21 cellular contexts compared by ENCODE assay signal in the genomic region with DNA sequence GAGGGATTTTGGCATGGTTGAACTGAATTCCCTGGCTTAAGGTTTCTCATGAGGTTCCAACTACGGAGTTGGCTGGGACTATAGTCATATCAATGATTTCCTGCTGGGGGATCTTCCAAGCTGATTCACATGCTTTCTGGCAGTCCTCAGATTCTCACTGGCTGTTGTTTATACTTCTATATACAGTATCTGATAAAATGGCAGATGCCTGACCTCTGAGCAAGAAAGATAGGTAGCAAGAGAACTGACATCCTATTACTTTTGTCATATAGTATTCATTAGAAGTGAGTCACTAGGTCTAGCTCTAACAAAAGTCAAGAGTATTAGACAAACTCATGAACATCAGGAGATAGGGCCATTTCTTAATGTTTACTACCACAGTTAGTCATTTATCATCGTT.
A peak's percentile ranks its signal among the peaks of the same experiment; 100 is the strongest.
DNase-seq lines count a peak whose midpoint lies in the region; ATAC-seq, FAIRE-seq and TF ChIP-seq lines count a peak whose summit lies in the region.
"Had no signal": no experiment of that assay in that cellular context is flagged by ENCODE, and none has a peak within 500 bp of the region (broad histone marks: within the 10 kb centered on the region; RNA-seq: fewer than 3 reads in every experiment).

No MANE protein-coding gene starts in this region.

- no TSS peak for BruUV-seq in IMR-90 (replicated peaks; lab: Mats Ljungman, UMichigan)

- no peak for TF ChIP-seq RAD21 in IMR-90 (IDR thresholded peaks at IDR 0.05; ENCODE audit: low read length)

- no peak overlapping the region for H3K56ac ChIP-seq in IMR-90 (ENCODE audit: extremely low read depth, insufficient read depth, low read length)

- no peaks in the 10 kb centered on the region for H4K20me1 ChIP-seq in IMR-90 (ENCODE audit: insufficient read depth, low read length)

- intact Hi-C loops in IMR-90 (cut with micrococcal nuclease) (no loop called here), cardiac septum (cut with DNase I) (no loop called here)

- CTCF ChIA-PET in IMR-90 (lab: Yijun Ruan, JAX): interaction anchor here (0.8 kb wide), 1 partner anchor 10 kb away, joined by 3 read pairs; no protein-coding TSS in a partner anchor
- CTCF ChIA-PET in activated CD4-positive, alpha-beta memory T cell treated with anti-CD3 and anti-CD28 coated beads, Interleukin-2, amount 10 ng/mL, durations not matched to agents 7 days and 5 days (lab: Charles Lee): no interaction called here

- in situ Hi-C loops in IMR-90 (cut with MboI; ENCODE audit: low sequenced_read_pairs): no loop called here
- in situ Hi-C loops in G401 (cut with HindIII; ENCODE audit: low sequenced_read_pairs): no loop called here

- H2BK20ac ChIP-seq in IMR-90 (ENCODE audit: low read depth, low read length): no peak overlapping the region

- H3K23ac ChIP-seq in IMR-90 (ENCODE audit: low read depth, low read length): no peak overlapping the region
- H3K23ac ChIP-seq in mesenchymal stem cell (ENCODE audit: low read length in 2 of 2): no peak overlapping the region

- H3K27ac Mint-ChIP-seq in activated CD4-positive, alpha-beta memory T cell treated with anti-CD3 and anti-CD28 coated beads, Interleukin-2, amount 10 ng/mL, durations not matched to agents 7 days and 5 days: no peak overlapping the region
- H3K27ac Mint-ChIP-seq: CD4-positive, alpha-beta memory T cell had no signal

- no peaks in the 10 kb centered on the region for H3K36me3 Mint-ChIP-seq in activated CD4-positive, alpha-beta memory T cell treated with anti-CD3 and anti-CD28 coated beads, Interleukin-2, amount 10 ng/mL, durations not matched to agents 7 days and 5 days (ENCODE audit: low read depth)
- H3K36me3 Mint-ChIP-seq: CD4-positive, alpha-beta memory T cell had no signal

- no peak overlapping the region for H4K91ac ChIP-seq in IMR-90 (ENCODE audit: insufficient read depth, low read depth, low read length)
- H4K91ac ChIP-seq in mesenchymal stem cell (ENCODE audit: low read length): no peak overlapping the region

- no peak overlapping the region for H2BK120ac ChIP-seq in IMR-90 (ENCODE audit: low read depth, low read length)
- no peak overlapping the region for H2BK120ac ChIP-seq in mesenchymal stem cell (ENCODE audit: low read depth, low read length)

- dilution Hi-C loops in IMR-90 (cut with HindIII; ENCODE audit: low sequenced_read_pairs, unreplicated experiment): no loop called here

- H3K4me3 Mint-ChIP-seq in activated CD4-positive, alpha-beta memory T cell treated with anti-CD3 and anti-CD28 coated beads, Interleukin-2, amount 10 ng/mL, durations not matched to agents 7 days and 5 days: no peak overlapping the region
- H3K4me3 Mint-ChIP-seq: CD4-positive, alpha-beta memory T cell had no signal

- TF ChIP-seq CTCF in IMR-90 (conservative IDR thresholded peaks at IDR 0.05; ENCODE audit: low read depth, low read length): no peak
- TF ChIP-seq CTCF in RWPE2 (IDR thresholded peaks at IDR 0.05; ENCODE audit: poor library complexity, severe bottlenecking): no peak
- TF ChIP-seq CTCF in bronchial epithelial cell (IDR thresholded peaks at IDR 0.05; ENCODE audit: insufficient read depth, low read length, severe bottlenecking): no peak

- DNase-seq in IMR-90 (peak; percentile 82), RWPE2 (ENCODE audit: low spot score) (no peak), bronchial epithelial cell (ENCODE audit: low read depth) (peak; percentile 33), mesenchymal stem cell (peak; percentile 58), HTR-8/SVneo (ENCODE audit: insufficient read length, low spot score) (no peak), cardiac septum (ENCODE audit: low spot score) (no peak), G401 (ENCODE audit: low spot score) (no peak)
- DNase-seq in activated CD4-positive, alpha-beta memory T cell treated with anti-CD3 and anti-CD28 coated beads, Interleukin-2, amount 10 ng/mL, durations not matched to agents 7 days and 5 days: no peak
- DNase-seq: Calu3; CD4-positive, alpha-beta memory T cell; DMS53; MM.1S; NCI-H1105; NCI-H1694; NCI-H2227 treated with DMSO at 0.1 percent for 48 hours; NCI-H526 treated with DMSO at 0.1 percent for 48 hours; NK-92 treated with Interleukin-12 subunit alpha and Interleukin-12 subunit beta, amount 100 ng/mL, for 24 hours; RPMI8226 had no signal

- no peak overlapping the region for H3K27ac ChIP-seq in IMR-90 (ENCODE audit: insufficient read depth, low read length)
- H3K27ac ChIP-seq in RWPE2 (ENCODE audit: poor library complexity, severe bottlenecking): no peak overlapping the region
- H3K27ac ChIP-seq in mesenchymal stem cell (ENCODE audit: low read length, poor library complexity, severe bottlenecking): no peak overlapping the region

- H3K9me1 ChIP-seq in IMR-90 (ENCODE audit: insufficient read depth, low read length): no peaks in the 10 kb centered on the region

- H2AK5ac ChIP-seq in IMR-90 (ENCODE audit: low read depth, low read length) (no peak overlapping the region), mesenchymal stem cell (ENCODE audit: low read length, severe bottlenecking) (no peak overlapping the region)

- peaks cover 4% of the 10 kb centered on the region for H3K9me3 Mint-ChIP-seq in activated CD4-positive, alpha-beta memory T cell treated with anti-CD3 and anti-CD28 coated beads, Interleukin-2, amount 10 ng/mL, durations not matched to agents 7 days and 5 days

- H3K36me3 ChIP-seq in IMR-90 (ENCODE audit: control insufficient read depth, insufficient read depth, low read length) (no peaks in the 10 kb centered on the region), RWPE2 (ENCODE audit: low read depth) (no peaks in the 10 kb centered on the region), bronchial epithelial cell (ENCODE audit: control insufficient read depth, insufficient read depth, low read length) (no peaks in the 10 kb centered on the region), mesenchymal stem cell (ENCODE audit: control insufficient read depth in 1 of 2, insufficient read depth in 2 of 2, low read depth in 1 of 2, low read length in 2 of 2) (peaks cover 0 to 6% of the 10 kb centered on the region in 2 experiments)

- H3K4me1 ChIP-seq in IMR-90 (ENCODE audit: control insufficient read depth, insufficient read depth, low read length): no peaks in the 10 kb centered on the region
- no peaks in the 10 kb centered on the region for H3K4me1 ChIP-seq in RWPE2 (ENCODE audit: insufficient read depth, poor library complexity, severe bottlenecking)
- no peaks in the 10 kb centered on the region for H3K4me1 ChIP-seq in mesenchymal stem cell (ENCODE audit: control insufficient read depth, insufficient read depth, low read depth, low read length)

- ATAC-seq in IMR-90 (ENCODE audit: low read depth): peak; percentile 84
- ATAC-seq in RWPE2 (ENCODE audit: low read depth): 0 out of 3 replicates have a peak, but pooled peaks have one; percentile 14
- ATAC-seq: HCT116, HepG2 had no signal

- FAIRE-seq in bronchial epithelial cell (lab: Jason Lieb, UNC) (no peak), HTR-8/SVneo (lab: Jason Lieb, UNC) (no peak)
- FAIRE-seq: G401.6, HepG2 had no signal

- H2BK5ac ChIP-seq in IMR-90 (ENCODE audit: low read depth, low read length, poor library complexity, severe bottlenecking) (no peak overlapping the region), mesenchymal stem cell (ENCODE audit: low read depth, low read length, poor library complexity, severe bottlenecking) (no peak overlapping the region)

- H3K4ac ChIP-seq in IMR-90 (ENCODE audit: low read depth, low read length): no peak overlapping the region
- H3K4ac ChIP-seq in mesenchymal stem cell (ENCODE audit: low read depth in 1 of 2, low read length in 2 of 2): no peak overlapping the region

- H3K27me3 Mint-ChIP-seq in activated CD4-positive, alpha-beta memory T cell treated with anti-CD3 and anti-CD28 coated beads, Interleukin-2, amount 10 ng/mL, durations not matched to agents 7 days and 5 days: no peaks in the 10 kb centered on the region
- H3K27me3 Mint-ChIP-seq: CD4-positive, alpha-beta memory T cell had no signal

- POLR2A ChIA-PET in IMR-90 (lab: Charles Lee; ENCODE audit: unreplicated experiment): no interaction called here
- POLR2A ChIA-PET in activated CD4-positive, alpha-beta memory T cell treated with anti-CD3 and anti-CD28 coated beads, Interleukin-2, amount 10 ng/mL, durations not matched to agents 7 days and 5 days (lab: Charles Lee): no interaction called here

- no peak for TF ChIP-seq POLR2A in IMR-90 (IDR thresholded peaks at IDR 0.05; ENCODE audit: low read depth, low read length)

- H3K27me3 ChIP-seq in IMR-90 (ENCODE audit: control insufficient read depth, insufficient read depth, low read length) (no peaks in the 10 kb centered on the region), RWPE2 (ENCODE audit: insufficient read depth, poor library complexity, severe bottlenecking) (peaks cover 14% of the 10 kb centered on the region), bronchial epithelial cell (ENCODE audit: control insufficient read depth, insufficient read depth, low read length) (no peaks in the 10 kb centered on the region), mesenchymal stem cell (ENCODE audit: control insufficient read depth in 1 of 2, insufficient read depth in 1 of 2, low read length in 2 of 2) (no peaks in the 10 kb centered on the region)

- no peak overlapping the region for H4K8ac ChIP-seq in IMR-90 (ENCODE audit: low read depth in 2 of 2, low read length in 2 of 2)
- H4K8ac ChIP-seq in mesenchymal stem cell (ENCODE audit: low read length): no peak overlapping the region

- H3K9me3 ChIP-seq in IMR-90 (ENCODE audit: control insufficient read depth, insufficient read depth, low read length) (0 out of 2 replicates have a peak, but pooled peaks cover 1% of the 10 kb centered on the region), RWPE2 (ENCODE audit: severe bottlenecking) (no peaks in the 10 kb centered on the region), mesenchymal stem cell (ENCODE audit: control insufficient read depth, low read length) (no peaks in the 10 kb centered on the region)

- no CpG with 5 or more reads among the region's 2 CpGs for WGBS in IMR-90 (ENCODE audit: extremely low coverage in 2 of 2, insufficient read length in 1 of 2), 2 experiments
- 29% methylated on average over 1 of the region's 2 CpGs for WGBS in mesenchymal stem cell

- H3K4me2 ChIP-seq in IMR-90 (ENCODE audit: low read depth, low read length): no peak overlapping the region
- no peak overlapping the region for H3K4me2 ChIP-seq in mesenchymal stem cell (ENCODE audit: low read length, poor library complexity, severe bottlenecking)

- H2AFZ ChIP-seq in IMR-90 (replicated peaks; ENCODE audit: low read length, poor library complexity) (no peak overlapping the region), mesenchymal stem cell (ENCODE audit: low read depth, low read length) (no peak overlapping the region)

- H3K4me3 ChIP-seq in IMR-90 (ENCODE audit: insufficient read depth, low read depth, low read length): no peak overlapping the region
- H3K4me3 ChIP-seq in RWPE2 (ENCODE audit: severe bottlenecking): no peak overlapping the region
- no peak overlapping the region for H3K4me3 ChIP-seq in bronchial epithelial cell (ENCODE audit: low read depth, low read length)
- H3K4me3 ChIP-seq in mesenchymal stem cell (ENCODE audit: insufficient read depth in 1 of 2, low read depth in 1 of 2, low read length in 2 of 2): no peak overlapping the region

- no peaks in the 10 kb centered on the region for H3K4me1 Mint-ChIP-seq in activated CD4-positive, alpha-beta memory T cell treated with anti-CD3 and anti-CD28 coated beads, Interleukin-2, amount 10 ng/mL, durations not matched to agents 7 days and 5 days
- H3K4me1 Mint-ChIP-seq: CD4-positive, alpha-beta memory T cell had no signal

- no peak overlapping the region for H4K5ac ChIP-seq in IMR-90 (ENCODE audit: low read depth, low read length)

- H3K79me1 ChIP-seq in IMR-90 (ENCODE audit: low read depth in 1 of 2, low read length in 2 of 2) (no peaks in the 10 kb centered on the region), mesenchymal stem cell (replicated peaks; ENCODE audit: low read length, poor library complexity, severe bottlenecking) (no peaks in the 10 kb centered on the region)

- H2BK15ac ChIP-seq in IMR-90 (ENCODE audit: low read depth, low read length) (no peak overlapping the region), mesenchymal stem cell (ENCODE audit: low read depth, poor library complexity, severe bottlenecking) (no peak overlapping the region)

- H3K9ac ChIP-seq in IMR-90 (ENCODE audit: low read depth, low read length): no peak overlapping the region
- H3K9ac ChIP-seq in mesenchymal stem cell (ENCODE audit: low read length): no peak overlapping the region

- H3K18ac ChIP-seq in IMR-90 (ENCODE audit: low read depth, low read length) (no peak overlapping the region), mesenchymal stem cell (ENCODE audit: low read depth in 1 of 2, low read length in 2 of 2) (no peak overlapping the region)

- H2AK9ac ChIP-seq in IMR-90 (replicated peaks; ENCODE audit: low read depth, low read length, poor library complexity): no peak overlapping the region

- no peak overlapping the region for H3K14ac ChIP-seq in IMR-90 (replicated peaks; ENCODE audit: low read depth, low read length)
- H3K14ac ChIP-seq in mesenchymal stem cell (ENCODE audit: low read length in 2 of 2): no peak overlapping the region

- no peak overlapping the region for H2BK12ac ChIP-seq in mesenchymal stem cell (ENCODE audit: low read length in 2 of 2)

Comparison
In these comparisons a context has a peak if more than half of its experiments do, and no peak if none do; other contexts are left out.
1. DNase-seq: peak in IMR-90 (single experiment), bronchial epithelial cell (single experiment) and mesenchymal stem cell (single experiment); none in RWPE2 (single experiment), activated CD4-positive, alpha-beta memory T cell treated with anti-CD3 and anti-CD28 coated beads, Interleukin-2, amount 10 ng/mL, durations not matched to agents 7 days and 5 days (single experiment), HTR-8/SVneo (single experiment), cardiac septum (single experiment) and G401 (single experiment).